ENCODE assay signal across 12 cellular contexts in the genomic region with DNA sequence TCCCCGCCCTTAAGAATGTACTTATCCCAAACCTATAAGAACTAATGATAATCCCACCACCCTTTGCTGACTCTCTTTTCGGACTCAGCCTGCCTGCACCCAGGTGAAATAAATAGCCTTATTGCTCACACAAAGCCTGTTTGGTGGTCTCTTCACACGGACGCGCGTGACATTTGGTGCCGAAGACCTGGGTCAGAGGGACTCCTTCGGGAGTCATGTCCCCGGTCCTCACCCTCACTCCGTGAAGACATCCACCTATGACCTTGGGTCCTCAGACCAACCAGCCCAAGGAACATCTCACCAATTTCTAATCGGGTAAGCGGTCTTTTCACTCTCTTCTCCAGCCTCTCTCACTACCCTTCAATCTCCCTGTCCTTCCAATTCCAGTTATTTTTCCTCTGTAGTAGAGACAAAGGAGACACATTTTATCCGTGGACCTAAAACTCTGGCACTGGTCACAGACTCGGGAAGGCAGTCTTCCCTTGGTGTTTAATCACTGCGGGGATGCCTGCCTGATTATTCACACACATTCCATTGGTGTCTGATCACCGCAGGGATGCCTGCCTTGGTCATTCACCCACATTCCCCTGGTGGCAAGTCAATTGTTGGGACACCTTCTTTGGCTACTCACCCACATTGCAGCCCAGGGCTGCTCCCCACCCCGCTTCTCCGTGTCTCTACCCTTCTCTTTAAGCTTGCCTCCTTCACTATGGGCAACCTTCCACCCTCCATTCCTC. TPM values are rescaled to one million over a fixed set of nuclear protein-coding genes. Genes with fewer than 3 reads are reported as not detected.
DNase-seq lines count a peak whose midpoint lies in the region; ATAC-seq, FAIRE-seq and TF ChIP-seq lines count a peak whose summit lies in the region.
"Not testable (repeated sequence)": the region's sequence is repeated elsewhere in the genome, so short reads cannot be mapped to it uniquely, and the experiment has no call there.
"Had no signal": no experiment of that assay in that cellular context is flagged by ENCODE, and none has a peak within 500 bp of the region (broad histone marks: within the 10 kb centered on the region; RNA-seq: fewer than 3 reads in every experiment).

No MANE protein-coding gene starts in this region.

- H3K27me3 Mint-ChIP-seq in astrocyte (ENCODE audit: low read depth, unreplicated experiment) = not testable (repeated sequence)

- H4K20me1 ChIP-seq in astrocyte (ENCODE audit: insufficient read depth, low read length); keratinocyte (ENCODE audit: control insufficient read depth, extremely low read depth, insufficient read depth, low read length): not testable (repeated sequence)

- H3K27ac ChIP-seq in A549 (peak overlapping the region; percentile 23 to 73; a peak in 4 of 6 replicates), RWPE1 (peak overlapping the region; percentile 35; the same call in 1 of the 2 replicates), astrocyte (ENCODE audit: low read depth, low read length) (peak overlapping the region; percentile 17)
- not testable (repeated sequence) for H3K27ac ChIP-seq in epithelial cell of prostate; keratinocyte (ENCODE audit: control insufficient read depth, insufficient read depth, low read length)

- H3K4me1 ChIP-seq in A549 = peaks cover 14% of the 10 kb centered on the region; the same call in 2 of the 3 replicates
- H3K4me1 ChIP-seq in astrocyte (ENCODE audit: insufficient read depth, low read length) = not testable (repeated sequence)
- H3K4me1 ChIP-seq in keratinocyte (ENCODE audit: control insufficient read depth, extremely low read depth, insufficient read depth, low read length) = peaks cover 11% of the 10 kb centered on the region

- dilution Hi-C loops in keratinocyte (cut with MboI; ENCODE audit: extremely low pct_ligation_motif_present, low sequenced_read_pairs) = not testable (repeated sequence)

- H3K9ac ChIP-seq in astrocyte (ENCODE audit: low read length); keratinocyte (ENCODE audit: control insufficient read depth, extremely low read depth, insufficient read depth, low read length): not testable (repeated sequence)

- H3K9me3 ChIP-seq in A549; astrocyte (ENCODE audit: insufficient read depth, low read depth, low read length); keratinocyte (ENCODE audit: control insufficient read depth, low read depth, low read length): not testable (repeated sequence)

- not testable (repeated sequence) for FAIRE-seq in A549 (lab: Jason Lieb, UNC)
- FAIRE-seq in astrocyte (lab: Jason Lieb, UNC) = peak; percentile 78
- peak; percentile 97 for FAIRE-seq in keratinocyte (lab: Jason Lieb, UNC)

- not testable (repeated sequence) for H3K4me3 Mint-ChIP-seq in astrocyte (ENCODE audit: unreplicated experiment)

- not testable (repeated sequence) for TF ChIP-seq RAD21 in A549 (conservative IDR thresholded peaks at IDR 0.05 in 1 of 2, IDR thresholded peaks at IDR 0.05 in 1 of 2)

- not testable (repeated sequence) for H3K9me1 ChIP-seq in keratinocyte (ENCODE audit: control insufficient read depth, extremely low read depth, insufficient read depth, low read length)

- H3K4me2 ChIP-seq in A549 = peak overlapping the region; percentile 61
- peak overlapping the region; percentile 76 for H3K4me2 ChIP-seq in astrocyte (ENCODE audit: low read length)
- H3K4me2 ChIP-seq in keratinocyte (ENCODE audit: control insufficient read depth, extremely low read depth, insufficient read depth, low read depth, low read length) = peak overlapping the region; percentile 41

- not testable (repeated sequence) for H3K36me3 ChIP-seq in astrocyte (ENCODE audit: insufficient read depth, low read length); keratinocyte (ENCODE audit: control insufficient read depth in 2 of 2, extremely low read depth in 1 of 2, insufficient read depth in 2 of 2, low read length in 2 of 2)

- H3K4me1 Mint-ChIP-seq in astrocyte (ENCODE audit: low read depth, unreplicated experiment) = not testable (repeated sequence)

- DNase-seq in A549 (ENCODE audit: low read depth in 1 of 2, low spot score in 1 of 2) = peak in 1 of 2 experiments; percentile 39
- DNase-seq in ELR (ENCODE audit: low read depth) = peak; percentile 90
- DNase-seq in HT1080 (ENCODE audit: low read depth) = peak; percentile 84
- DNase-seq in RWPE1 (ENCODE audit: low spot score) = peak; percentile 15
- DNase-seq in astrocyte (ENCODE audit: low read depth) = peak; percentile 75
- DNase-seq in epithelial cell of prostate (ENCODE audit: low read depth, low spot score) = peak; percentile 16
- peak; percentile 11 for DNase-seq in keratinocyte (ENCODE audit: low read depth, low spot score)
- DNase-seq in retinal pigment epithelial cell (ENCODE audit: low read depth) = peak; percentile 5

- CTCF ChIA-PET in A549 (lab: Yijun Ruan, JAX) = interaction anchor here (2.1 kb wide), 1 partner anchor 123 kb away, joined by 4 read pairs; no protein-coding TSS in a partner anchor
- CTCF ChIA-PET in RWPE1 (lab: Yijun Ruan, JAX) = not testable (repeated sequence)

- not testable (repeated sequence) for TF ChIP-seq EP300 in A549 (IDR thresholded peaks at IDR 0.05)

- H3K27ac Mint-ChIP-seq in astrocyte (ENCODE audit: unreplicated experiment) = not testable (repeated sequence)

- not testable (repeated sequence) for H3K9me3 Mint-ChIP-seq in astrocyte (ENCODE audit: unreplicated experiment)

- peak overlapping the region; percentile 41 for H2AFZ ChIP-seq in astrocyte (ENCODE audit: low read depth, low read length)
- H2AFZ ChIP-seq in keratinocyte (ENCODE audit: control insufficient read depth, low read length) = not testable (repeated sequence)

- POLR2A ChIA-PET in A549 (lab: Yijun Ruan, JAX); RWPE1 (lab: Yijun Ruan, JAX; ENCODE audit: low non-redundant PET): not testable (repeated sequence)

- H3K27me3 ChIP-seq in astrocyte (ENCODE audit: insufficient read depth, low read length); keratinocyte (ENCODE audit: control insufficient read depth, extremely low read depth, insufficient read depth, low read length): not testable (repeated sequence)

- H3K4me3 ChIP-seq in A549; astrocyte (ENCODE audit: insufficient read depth, low read depth, low read length); keratinocyte (ENCODE audit: control insufficient read depth in 2 of 3, extremely low read depth in 1 of 3, insufficient read depth in 2 of 3, low read depth in 1 of 3, low read length in 3 of 3); retinal pigment epithelial cell (ENCODE audit: low read length): not testable (repeated sequence)

- H3K36me3 Mint-ChIP-seq in astrocyte (ENCODE audit: low read depth, unreplicated experiment) = not testable (repeated sequence)

- H3K79me2 ChIP-seq in astrocyte (ENCODE audit: insufficient read depth, low read length); keratinocyte (ENCODE audit: control insufficient read depth, insufficient read depth, low read length): not testable (repeated sequence)

- TF ChIP-seq CTCF in A549 (IDR thresholded peaks at IDR 0.05); RWPE1 (conservative IDR thresholded peaks at IDR 0.05; ENCODE audit: low read depth); astrocyte (IDR thresholded peaks at IDR 0.05; ENCODE audit: insufficient read depth, low read depth, low read length); retinal pigment epithelial cell (conservative IDR thresholded peaks at IDR 0.05; ENCODE audit: low read depth, low read length): not testable (repeated sequence)
- TF ChIP-seq CTCF in keratinocyte (optimal IDR thresholded peaks at IDR 0.05 in 1 of 3, IDR thresholded peaks at IDR 0.05 in 1 of 3, conservative IDR thresholded peaks at IDR 0.05 in 1 of 3; ENCODE audit: extremely low read depth in 1 of 3, insufficient read depth in 2 of 3, low read length in 3 of 3) = peak in 1 of 3 experiments; percentile 6

- TF ChIP-seq POLR2A in A549 (IDR thresholded peaks at IDR 0.05; ENCODE audit: low read length) = not testable (repeated sequence)

- ATAC-seq in A549 = peak; percentile 30 to 43; a peak in 2 of 6 replicates

- 55% methylated on average over 18 of the region's 18 CpGs for WGBS in A549 (ENCODE audit: missing lambda C conversion rate)

TF ChIP-seq in A549, 52 proteins besides CTCF, POLR2A, EP300 and RAD21:
- 0 out of 2 replicates have a peak, but pooled peaks have one; percentile 21 for TF ChIP-seq MAX (IDR thresholded peaks at IDR 0.05)
- TF ChIP-seq CEBPB (IDR thresholded peaks at IDR 0.05) = 0 out of 4 replicates have a peak, but pooled peaks of 1 of the 2 experiments have one; percentile 14
- TF ChIP-seq JUNB (IDR thresholded peaks at IDR 0.05) = peak; percentile 40; the same call in 1 of the 2 replicates
- peak; percentile 23; the same call in 1 of the 2 replicates for TF ChIP-seq GATA3 (IDR thresholded peaks at IDR 0.05; ENCODE audit: borderline replicate concordance)
- 0 out of 2 replicates have a peak, but pooled peaks have one; percentile 43 for TF ChIP-seq FOSL2 (IDR thresholded peaks at IDR 0.05)
- TF ChIP-seq FOSL2 (CRISPR knock-in tag; IDR thresholded peaks at IDR 0.05) = peak; percentile 44

RNA-seq across cellular contexts. Expression of gene SERTAD4, which starts 44.6 kb away (rescaled TPM):
- polyA plus RNA-seq in A549 (2011; rRNA removed) = 0.62 and 0.77 TPM in 2 replicates
- polyA plus RNA-seq in A549 (2012; cell fraction: cytosol; rRNA removed) = 0.33 and 0.43 TPM in 2 replicates
- 0.12 and 0.22 TPM in 2 replicates for polyA plus RNA-seq in A549 (2012; cell fraction: nucleus; rRNA removed)
- polyA plus RNA-seq in A549 (2017; fragmentation: RNase III; extraction: RNeasy Plus Mini Kit Qiagen cat#74134 plus additional on column Dnase treatment) = 0.71 to 1.3 TPM (median 0.87 TPM) in 3 replicates
- polyA minus RNA-seq in A549 (2011; rRNA and poly(A)+ RNA removed) = 0.44 and 0.62 TPM in 2 replicates
- 11.8 and 14.2 TPM in 2 replicates for total RNA-seq in HT1080 (2014; rRNA removed; shearing (Covaris generic))
- polyA plus RNA-seq in HT1080 (2015; cell fraction: cytosol; rRNA removed) = 4.5 and 5.6 TPM in 2 replicates
- polyA plus RNA-seq in HT1080 (2015; cell fraction: nucleus; rRNA removed) = 4.1 and 6.5 TPM in 2 replicates
- 2.9 and 4.6 TPM in 2 replicates for total RNA-seq in astrocyte
- 0.64 to 5.1 TPM (median 3.4 TPM) in 3 replicates for polyA plus RNA-seq in keratinocyte
- polyA plus RNA-seq in keratinocyte (2011; ENCODE audit: low read depth) = not detected
- 1.3 and 2.0 TPM in 2 replicates for polyA plus RNA-seq in keratinocyte (2011; cell fraction: cytosol; rRNA removed)
- 1.3 and 1.4 TPM in 2 replicates for polyA plus RNA-seq in keratinocyte (2011; cell fraction: nucleus; rRNA removed)
- polyA plus RNA-seq in keratinocyte (2012; ENCODE audit: low replicate concordance) = 0.17 and 3.9 TPM in 2 replicates
- polyA minus RNA-seq in keratinocyte = 0.20 to 2.5 TPM (median 1.6 TPM) in 3 replicates
- polyA minus RNA-seq in keratinocyte (2011; cell fraction: cytosol; rRNA and poly(A)+ RNA removed) = not detected
- 0.21 and 1.1 TPM in 2 replicates for polyA minus RNA-seq in keratinocyte (2011; cell fraction: nucleus; rRNA and poly(A)+ RNA removed)
- total RNA-seq: activated naive CD8-positive, alpha-beta T cell treated with anti-CD3 and anti-CD28 coated beads for 36 hours; activated T-helper 2 cell treated with anti-CD3 and anti-CD28 coated beads, Interferon-gamma antibody, Interleukin-2, Interleukin-4, amounts not matched to agents 10 μg/mL and 5 μg/mL and 100 μg/mL, durations not matched to agents 14 hours and 24 hours and 36 hours; K562; T-helper 17 cell had no signal
- polyA plus RNA-seq: K562 had no signal
